8 cellular contexts compared by ENCODE assay signal in genomic region chrX:49838374-49838773, GRCh38. TPM values are rescaled to one million over a fixed set of nuclear protein-coding genes. Genes with fewer than 3 reads are reported as not detected.
DNase-seq lines count a peak whose midpoint lies in the region; ATAC-seq and TF ChIP-seq lines count a peak whose summit lies in the region.

No MANE protein-coding gene starts in this region.

- no peaks in the 10 kb centered on the region for H3K27me3 Mint-ChIP-seq in type B pancreatic cell
- no peaks in the 10 kb centered on the region for H3K27me3 Mint-ChIP-seq in activated T-cell treated with anti-CD3 and anti-CD28 coated beads, Interleukin-2, amount 50 U/mL, for 4 hours (ENCODE audit: low read depth)

- H3K4me3 Mint-ChIP-seq in type B pancreatic cell: no peak overlapping the region
- no peak overlapping the region for H3K4me3 Mint-ChIP-seq in activated T-cell treated with anti-CD3 and anti-CD28 coated beads, Interleukin-2, amount 50 U/mL, for 4 hours

- no peak overlapping the region for H3K4me3 ChIP-seq in HL-60 (replicated peaks; ENCODE audit: insufficient read depth, low read length)

- no peaks in the 10 kb centered on the region for H3K36me3 Mint-ChIP-seq in type B pancreatic cell
- H3K36me3 Mint-ChIP-seq in activated T-cell treated with anti-CD3 and anti-CD28 coated beads, Interleukin-2, amount 50 U/mL, for 4 hours (ENCODE audit: insufficient read depth): no peaks in the 10 kb centered on the region

- DNase-seq in A172 (ENCODE audit: low spot score) (peak; percentile 20), G401 (ENCODE audit: low spot score) (peak; percentile 67), HL-60 (ENCODE audit: low read depth in 1 of 2, low spot score in 1 of 2) (peak; percentile 1 to 29), SKM-1 (lab: John Stamatoyannopoulos, UW; ENCODE audit: unreplicated experiment) (peak; percentile 8), hepatic stellate cell (ENCODE audit: low spot score) (peak; percentile 29), type B pancreatic cell (ENCODE audit: extremely low spot score, unreplicated experiment) (no peak)
- DNase-seq in activated T-cell treated with anti-CD3 and anti-CD28 coated beads, Interleukin-2, amount 50 U/mL, for 4 hours: no peak
- DNase-seq in stimulated activated CD4-positive, alpha-beta T cell treated with anti-CD3 and anti-CD28 coated beads, Interleukin-2, amount 100 ng/mL, for 24 hours: no peak

- no peaks in the 10 kb centered on the region for H3K9me3 Mint-ChIP-seq in type B pancreatic cell
- H3K9me3 Mint-ChIP-seq in activated T-cell treated with anti-CD3 and anti-CD28 coated beads, Interleukin-2, amount 50 U/mL, for 4 hours: no peaks in the 10 kb centered on the region

- no peaks in the 10 kb centered on the region for H3K4me1 Mint-ChIP-seq in type B pancreatic cell (ENCODE audit: unreplicated experiment)
- no peaks in the 10 kb centered on the region for H3K4me1 Mint-ChIP-seq in activated T-cell treated with anti-CD3 and anti-CD28 coated beads, Interleukin-2, amount 50 U/mL, for 4 hours (ENCODE audit: low read depth)

- no peak overlapping the region for H3K27ac ChIP-seq in HL-60 (replicated peaks)

- no peak overlapping the region for H3K27ac Mint-ChIP-seq in type B pancreatic cell

- no peak for ATAC-seq in activated T-cell treated with anti-CD3 and anti-CD28 coated beads, Interleukin-2, amount 50 U/mL, for 4 hours

- no peaks in the 10 kb centered on the region for H3K27me3 ChIP-seq in HL-60 (ENCODE audit: insufficient read depth, poor library complexity, severe bottlenecking)

- in situ Hi-C loops in G401 (cut with HindIII; ENCODE audit: low sequenced_read_pairs): no loop called here

- TF ChIP-seq CTCF in HL-60 (IDR thresholded peaks at IDR 0.05; ENCODE audit: insufficient read depth, low read length) (peak; percentile 27), type B pancreatic cell (conservative IDR thresholded peaks at IDR 0.05) (peak; percentile 78)

RNA-seq across cellular contexts. Expression of gene PAGE4, which starts 9.3 kb away (rescaled TPM):
- total RNA-seq in A172 (2014; rRNA removed; shearing (Covaris generic)): not detected in 2 replicates
- total RNA-seq in G401 (2014; rRNA removed; shearing (Covaris generic)): not detected in 2 replicates
- total RNA-seq in type B pancreatic cell (ENCODE audit: low replicate concordance): not detected in 2 replicates
- total RNA-seq in activated T-cell treated with anti-CD3 and anti-CD28 coated beads, Interleukin-2, amount 50 U/mL, for 4 hours: not detected

RNA-seq across cellular contexts. Expression of gene USP27X, which starts 40.9 kb away (rescaled TPM):
- total RNA-seq in A172 (2014; rRNA removed; shearing (Covaris generic)): 1.6 and 2.7 TPM in 2 replicates
- 0.44 and 1.4 TPM in 2 replicates for total RNA-seq in G401 (2014; rRNA removed; shearing (Covaris generic))
- 6.3 and 7.8 TPM in 2 replicates for total RNA-seq in type B pancreatic cell (ENCODE audit: low replicate concordance)
- 1 to 10 TPM; 1.1 to 1.6 (median 1.1) TPM for total RNA-seq in activated T-cell treated with anti-CD3 and anti-CD28 coated beads, Interleukin-2, amount 50 U/mL, for 4 hours

Comparison
In these comparisons a context has a peak if more than half of its experiments do, and no peak if none do; other contexts are left out.
1. DNase-seq: peak in A172 (single experiment), G401 (single experiment), HL-60 (2 of 2), SKM-1 (single experiment) and hepatic stellate cell (single experiment); none in type B pancreatic cell (single experiment), activated T-cell treated with anti-CD3 and anti-CD28 coated beads, Interleukin-2, amount 50 U/mL, for 4 hours (single experiment) and stimulated activated CD4-positive, alpha-beta T cell treated with anti-CD3 and anti-CD28 coated beads, Interleukin-2, amount 100 ng/mL, for 24 hours (0 of 2).